ENCODE assay signal across 14 cellular contexts in genomic region chr11:75578977-75579376, GRCh38. TPM values are rescaled to one million over a fixed set of nuclear protein-coding genes. Genes with fewer than 3 reads are reported as not detected.
DNase-seq lines count a peak whose midpoint lies in the region; ATAC-seq and TF ChIP-seq lines count a peak whose summit lies in the region.
"Had no signal": no experiment of that assay in that cellular context is flagged by ENCODE, and none has a peak within 500 bp of the region (broad histone marks: within the 10 kb centered on the region; RNA-seq: fewer than 3 reads in every experiment).

No MANE protein-coding gene starts in this region.

- POLR2A ChIA-PET in SK-N-SH (lab: Yijun Ruan, JAX) = no interaction called here

- 0% methylated on average over 1 of the region's 1 CpG for WGBS in SK-N-SH (ENCODE audit: low lambda C conversion rate)

- TF ChIP-seq CTCF in SK-N-SH (IDR thresholded peaks at IDR 0.05) = no peak
- no peak for TF ChIP-seq CTCF in choroid plexus epithelial cell (conservative IDR thresholded peaks at IDR 0.05; ENCODE audit: low read depth, low read length)
- no peak for TF ChIP-seq CTCF in osteoblast (IDR thresholded peaks at IDR 0.05; ENCODE audit: extremely low read depth, low read depth, low read length)

- no peak for TF ChIP-seq EP300 in SK-N-SH (IDR thresholded peaks at IDR 0.05; ENCODE audit: borderline replicate concordance in 1 of 2, low read depth in 1 of 2, low read length in 1 of 2)

- H3K4me1 ChIP-seq in SK-N-SH (ENCODE audit: control insufficient read depth in 1 of 2, insufficient read depth in 2 of 2, low read depth in 1 of 2, low read length in 1 of 2) = peaks cover 15 to 20% of the 10 kb centered on the region in 2 experiments; a peak in 2 of 4 replicates
- H3K4me1 ChIP-seq in osteoblast (ENCODE audit: insufficient read depth, low read length) = peaks cover 17% of the 10 kb centered on the region

- H3K36me3 ChIP-seq in SK-N-SH (replicated peaks in 1 of 2; ENCODE audit: control insufficient read depth in 1 of 2, insufficient read depth in 2 of 2, low read length in 1 of 2) (peaks cover 0 to 2% of the 10 kb centered on the region in 2 experiments), osteoblast (ENCODE audit: insufficient read depth, low read length) (peaks cover 8% of the 10 kb centered on the region)
- H3K36me3 ChIP-seq: HAP-1 had no signal

- H3K27me3 ChIP-seq in SK-N-SH (ENCODE audit: insufficient read depth) (no peaks in the 10 kb centered on the region), osteoblast (ENCODE audit: insufficient read depth, low read length) (no peaks in the 10 kb centered on the region)
- H3K27me3 ChIP-seq: BLaER1 treated with 17β-estradiol and CSF1 and Interleukin-3, amounts not matched to agents 10 nM and 100 nM had no signal

- no peak for TF ChIP-seq RAD21 in SK-N-SH (IDR thresholded peaks at IDR 0.05; ENCODE audit: low read length)

- no peak for DNase-seq in SK-N-SH
- DNase-seq in choroid plexus epithelial cell (ENCODE audit: low read depth) = peak; percentile 55
- DNase-seq in osteoblast (ENCODE audit: insufficient read length, low spot score, missing footprints) = peak; percentile 48
- DNase-seq in stimulated activated CD4-positive, alpha-beta T cell treated with anti-CD3 and anti-CD28 coated beads, Interleukin-4, amount 100 ng/mL, for 1 hour = no peak
- no peak for DNase-seq in GDM1 (lab: John Stamatoyannopoulos, UW)
- DNase-seq: 8988T; ACHN; Calu3; CD4-positive, CD25-positive, alpha-beta regulatory T cell; DMS 273 treated with DMSO at 0.1 percent for 48 hours had no signal

- no peaks in the 10 kb centered on the region for H3K79me2 ChIP-seq in SK-N-SH (ENCODE audit: insufficient read depth)
- H3K79me2 ChIP-seq in osteoblast (ENCODE audit: insufficient read depth, low read length) = no peaks in the 10 kb centered on the region

- no peak overlapping the region for H2AFZ ChIP-seq in SK-N-SH (ENCODE audit: low read depth)
- H2AFZ ChIP-seq in osteoblast (ENCODE audit: low read length) = no peak overlapping the region

- H4K20me1 ChIP-seq in SK-N-SH (ENCODE audit: insufficient read depth) (no peaks in the 10 kb centered on the region), osteoblast (ENCODE audit: insufficient read depth, low read length) (peaks cover 4% of the 10 kb centered on the region)

- H3F3A ChIP-seq in SK-N-SH (replicated peaks; ENCODE audit: insufficient read depth) = no peaks in the 10 kb centered on the region

- no peaks in the 10 kb centered on the region for H3K9me3 ChIP-seq in SK-N-SH
- no peaks in the 10 kb centered on the region for H3K9me3 ChIP-seq in osteoblast (ENCODE audit: low read depth, low read length)
- H3K9me3 ChIP-seq: HAP-1 had no signal

- H3K4me3 ChIP-seq in SK-N-SH (ENCODE audit: low read depth in 2 of 2, low read length in 1 of 2) = no peak overlapping the region
- H3K4me3 ChIP-seq in choroid plexus epithelial cell (ENCODE audit: low read depth, low read length) = no peak overlapping the region
- H3K4me3 ChIP-seq in osteoblast (ENCODE audit: insufficient read depth, low read length) = no peak overlapping the region
- H3K4me3 ChIP-seq: BLaER1 treated with 17β-estradiol and CSF1 and Interleukin-3, amounts not matched to agents 10 nM and 100 nM; HAP-1 had no signal

- CTCF ChIA-PET in SK-N-SH (lab: Yijun Ruan, JAX) = interaction anchor here (0.6 to 4.8 kb wide), 6 partner anchors 9 to 190 kb away, joined by 3 to 45 read pairs (median 6); partner anchors contain the start of gene SERPINH1

- no peak overlapping the region for H3K9ac ChIP-seq in SK-N-SH
- H3K9ac ChIP-seq: BLaER1 treated with 17β-estradiol and CSF1 and Interleukin-3, amounts not matched to agents 10 nM and 100 nM had no signal

- H3K9me2 ChIP-seq in SK-N-SH = no peaks in the 10 kb centered on the region

- ATAC-seq in SK-N-SH treated with all-trans-retinoic acid at 6 μM for 48 hours (no peak), GM19395 (IDR thresholded peaks at IDR 0.05; ENCODE audit: unreplicated experiment) (no peak)

- H3K27ac ChIP-seq in SK-N-SH (ENCODE audit: low read depth in 2 of 2, low read length in 1 of 2) = no peak overlapping the region
- no peak overlapping the region for H3K27ac ChIP-seq in osteoblast (ENCODE audit: low read depth, low read length)
- H3K27ac ChIP-seq: BLaER1 treated with 17β-estradiol and CSF1 and Interleukin-3, amounts not matched to agents 10 nM and 100 nM had no signal

- no peak overlapping the region for H3K4me2 ChIP-seq in SK-N-SH
- H3K4me2 ChIP-seq in osteoblast (ENCODE audit: insufficient read depth, low read length) = no peak overlapping the region

TF ChIP-seq in SK-N-SH, 30 proteins besides CTCF, POLR2A, EP300 and RAD21 (continues in another document):
- TF ChIP-seq ELF1 (IDR thresholded peaks at IDR 0.05) = no peak
- TF ChIP-seq PBX3 (IDR thresholded peaks at IDR 0.05) = 0 out of 2 replicates have a peak, but pooled peaks have one; percentile 9

TF ChIP-seq in SK-N-SH treated with all-trans-retinoic acid at 6 μM for 48 hours, 23 proteins besides CTCF, POLR2A, EP300 and RAD21 (continues in another document):
- TF ChIP-seq ZC3H10 (CRISPR knock-in tag; IDR thresholded peaks at IDR 0.05) (no peak), TCF4 (CRISPR knock-in tag; IDR thresholded peaks at IDR 0.05; ENCODE audit: borderline replicate concordance) (no peak), ZNF70 (CRISPR knock-in tag; IDR thresholded peaks at IDR 0.05) (no peak), GLIS3 (CRISPR knock-in tag; IDR thresholded peaks at IDR 0.05) (no peak), ISL1 (CRISPR knock-in tag; IDR thresholded peaks at IDR 0.05) (no peak), ZFP3 (CRISPR knock-in tag; IDR thresholded peaks at IDR 0.05) (no peak), SNAI2 (CRISPR knock-in tag; IDR thresholded peaks at IDR 0.05) (no peak), TOX (CRISPR knock-in tag; IDR thresholded peaks at IDR 0.05; ENCODE audit: borderline replicate concordance) (no peak), PATZ1 (CRISPR knock-in tag; IDR thresholded peaks at IDR 0.05; ENCODE audit: borderline replicate concordance) (no peak), ZNF565 (CRISPR knock-in tag; conservative IDR thresholded peaks at IDR 0.05; ENCODE audit: low read depth) (no peak), ZFP30 (CRISPR knock-in tag; IDR thresholded peaks at IDR 0.05) (no peak), PPARA (CRISPR knock-in tag; IDR thresholded peaks at IDR 0.05; ENCODE audit: borderline replicate concordance) (no peak), ZNF8 (CRISPR knock-in tag; IDR thresholded peaks at IDR 0.05) (no peak), CSRNP3 (CRISPR knock-in tag; IDR thresholded peaks at IDR 0.05) (no peak), RARB (CRISPR knock-in tag; IDR thresholded peaks at IDR 0.05) (no peak), POU6F1 (CRISPR knock-in tag; IDR thresholded peaks at IDR 0.05; ENCODE audit: borderline replicate concordance, low read depth) (no peak), OSR1 (CRISPR knock-in tag; IDR thresholded peaks at IDR 0.05) (no peak)

RNA-seq across cellular contexts. Expression of gene SERPINH1, which starts 16.9 kb away (rescaled TPM):
- 221 and 293 TPM in 2 replicates for polyA plus RNA-seq in SK-N-SH (2012; rRNA removed)
- 145 and 210 TPM in 2 replicates for polyA plus RNA-seq in SK-N-SH (2012; cell fraction: cytosol; rRNA removed)
- 282 and 307 TPM in 2 replicates for polyA plus RNA-seq in SK-N-SH (2012; cell fraction: nucleus; rRNA removed)
- total RNA-seq in osteoblast = 1,145 and 1,318 TPM in 2 replicates

RNA-seq across cellular contexts. Expression of gene GDPD5, which starts 53.2 kb away (rescaled TPM):
- 1.6 and 2.2 TPM in 2 replicates for polyA plus RNA-seq in SK-N-SH (2012; rRNA removed)
- polyA plus RNA-seq in SK-N-SH (2012; cell fraction: cytosol; rRNA removed) = 0.55 and 0.97 TPM in 2 replicates
- polyA plus RNA-seq in SK-N-SH (2012; cell fraction: nucleus; rRNA removed) = 5.5 and 7.6 TPM in 2 replicates
- 13.4 and 14.1 TPM in 2 replicates for total RNA-seq in osteoblast

Comparison
In these comparisons a context has a peak if more than half of its experiments do, and no peak if none do; other contexts are left out.
1. DNase-seq: peak in choroid plexus epithelial cell (single experiment) and osteoblast (single experiment); none in SK-N-SH (single experiment), stimulated activated CD4-positive, alpha-beta T cell treated with anti-CD3 and anti-CD28 coated beads, Interleukin-4, amount 100 ng/mL, for 1 hour (single experiment) and GDM1 (single experiment).